Comparison of ENCODE assay signal across 18 cellular contexts in genomic region chr4:76499461-76499860, GRCh38.
A peak's percentile ranks its signal among the peaks of the same experiment; 100 is the strongest.
DNase-seq lines count a peak whose midpoint lies in the region; ATAC-seq and TF ChIP-seq lines count a peak whose summit lies in the region.
"Had no signal": no experiment of that assay in that cellular context is flagged by ENCODE, and none has a peak within 500 bp of the region (broad histone marks: within the 10 kb centered on the region; RNA-seq: fewer than 3 reads in every experiment).

No MANE protein-coding gene starts in this region.

- H3K79me2 ChIP-seq in KMS-11 (ENCODE audit: insufficient read depth, low read depth), result no peaks in the 10 kb centered on the region

- peak overlapping the region in 8 of 11 experiments; percentile 1 to 65 (median 22); a peak in 10 of 22 replicates for H3K4me2 ChIP-seq in BLaER1 treated with 17β-estradiol and CSF1 and Interleukin-3, amounts not matched to agents 10 nM and 100 nM
- peak overlapping the region; percentile 58; the same call in 1 of the 2 replicates for H3K4me2 ChIP-seq in KMS-11
- H3K4me2 ChIP-seq: A549 had no signal

- TF ChIP-seq CTCF in KMS-11 (conservative IDR thresholded peaks at IDR 0.05; ENCODE audit: low read depth, low read length), result no peak
- no peak for TF ChIP-seq CTCF in progenitor cell of endocrine pancreas (IDR thresholded peaks at IDR 0.05; ENCODE audit: unreplicated experiment)

- peaks cover 19% of the 10 kb centered on the region for H3K4me1 Mint-ChIP-seq in progenitor cell of endocrine pancreas (ENCODE audit: low read depth)

- H3K27ac Mint-ChIP-seq in progenitor cell of endocrine pancreas, result no peak overlapping the region

- no peaks in the 10 kb centered on the region for H4K20me1 ChIP-seq in BLaER1 treated with 17β-estradiol and CSF1 and Interleukin-3, amounts not matched to agents 10 nM and 100 nM
- H4K20me1 ChIP-seq in KMS-11 (ENCODE audit: insufficient read depth), result no peaks in the 10 kb centered on the region

- H3K36me3 Mint-ChIP-seq in progenitor cell of endocrine pancreas (ENCODE audit: insufficient read depth), result no peaks in the 10 kb centered on the region

- H3K9ac ChIP-seq in BLaER1 treated with 17β-estradiol and CSF1 and Interleukin-3, amounts not matched to agents 10 nM and 100 nM, result no peak overlapping the region
- H3K9ac ChIP-seq in KMS-11, result no peak overlapping the region

- peak; percentile 58 for ATAC-seq in HG02840 (IDR thresholded peaks at IDR 0.05; ENCODE audit: low FRiP score, unreplicated experiment)
- ATAC-seq: A549, left lung had no signal

- H3K4me3 Mint-ChIP-seq in progenitor cell of endocrine pancreas (ENCODE audit: low read depth), result no peak overlapping the region

- no peaks in the 10 kb centered on the region for H3K36me3 ChIP-seq in BLaER1 treated with 17β-estradiol and CSF1 and Interleukin-3, amounts not matched to agents 10 nM and 100 nM
- no peaks in the 10 kb centered on the region for H3K36me3 ChIP-seq in KMS-11 (ENCODE audit: insufficient read depth)
- H3K36me3 ChIP-seq: left lung, neutrophil, tibial nerve had no signal

- H2AFZ ChIP-seq in KMS-11 (ENCODE audit: low read depth), result no peak overlapping the region

- DNase-seq in GM19238 (ENCODE audit: insufficient read length, low spot score) (peak; percentile 13), progenitor cell of endocrine pancreas (ENCODE audit: low spot score, unreplicated experiment) (no peak), cortex of kidney (lab: John Stamatoyannopoulos, UW) (no peak)
- no peak for DNase-seq in activated CD4-positive, alpha-beta T cell treated with anti-CD3 and anti-CD28 coated beads, Interleukin-2, amount 50 U/mL, for 1 hour
- DNase-seq in NK-92 treated with Interleukin-12 subunit alpha and Interleukin-12 subunit beta, amount 100 ng/mL, for 24 hours (lab: John Stamatoyannopoulos, UW), result no peak
- DNase-seq: Caco-2, erythroblast, hippocampal formation, Karpas-422, left lung, NCI-H187 treated with DMSO at 0.1 percent for 48 hours, NCI-H82 had no signal

- H3K9me3 ChIP-seq in BLaER1 treated with 17β-estradiol and CSF1 and Interleukin-3, amounts not matched to agents 10 nM and 100 nM (replicated peaks in 1 of 11), result no peaks in the 10 kb centered on the region
- H3K9me3 ChIP-seq: A549, Caco-2, left lung, neutrophil, tibial nerve had no signal

- no peaks in the 10 kb centered on the region for H3K9me3 Mint-ChIP-seq in progenitor cell of endocrine pancreas (ENCODE audit: low read depth)

- no peak overlapping the region for H3K4me3 ChIP-seq in BLaER1 treated with 17β-estradiol and CSF1 and Interleukin-3, amounts not matched to agents 10 nM and 100 nM
- no peak overlapping the region for H3K4me3 ChIP-seq in KMS-11 (IDR thresholded peaks at IDR 0.05; ENCODE audit: insufficient read depth, low read depth, low read length)
- H3K4me3 ChIP-seq: A549, left lung, tibial nerve had no signal

- no peaks in the 10 kb centered on the region for H3K27me3 ChIP-seq in BLaER1 treated with 17β-estradiol and CSF1 and Interleukin-3, amounts not matched to agents 10 nM and 100 nM
- no peaks in the 10 kb centered on the region for H3K27me3 ChIP-seq in KMS-11 (ENCODE audit: insufficient read depth, low read depth)
- H3K27me3 ChIP-seq: left lung, tibial nerve had no signal

- no peaks in the 10 kb centered on the region for H3K27me3 Mint-ChIP-seq in progenitor cell of endocrine pancreas

- peaks cover 0 to 14% (median 11%) of the 10 kb centered on the region in 10 experiments; a peak in 10 of 20 replicates for H3K4me1 ChIP-seq in BLaER1 treated with 17β-estradiol and CSF1 and Interleukin-3, amounts not matched to agents 10 nM and 100 nM
- peaks cover 51% of the 10 kb centered on the region for H3K4me1 ChIP-seq in KMS-11 (ENCODE audit: low read depth, poor library complexity, severe bottlenecking)
- H3K4me1 ChIP-seq: A549, left lung had no signal

- H3K27ac ChIP-seq in BLaER1 treated with 17β-estradiol and CSF1 and Interleukin-3, amounts not matched to agents 10 nM and 100 nM, result no peak overlapping the region
- no peak overlapping the region for H3K27ac ChIP-seq in KMS-11
- H3K27ac ChIP-seq: A549, left lung, neutrophil had no signal
